ENCODE assay signal across 9 cellular contexts in genomic region chr4:154506253-154506652, GRCh38. TPM values are rescaled to one million over a fixed set of nuclear protein-coding genes. Genes with fewer than 3 reads are reported as not detected.
DNase-seq lines count a peak whose midpoint lies in the region; ATAC-seq and TF ChIP-seq lines count a peak whose summit lies in the region.
"Had no signal": no experiment of that assay in that cellular context is flagged by ENCODE, and none has a peak within 500 bp of the region (broad histone marks: within the 10 kb centered on the region; RNA-seq: fewer than 3 reads in every experiment).

No MANE protein-coding gene starts in this region.

- H3K4me3 ChIP-seq in Caco-2 (ENCODE audit: low read depth, low read length) (no peak overlapping the region), thoracic aorta (no peak overlapping the region)
- H3K4me3 ChIP-seq: upper lobe of left lung had no signal

- H3K27ac ChIP-seq in foreskin keratinocyte (peak overlapping the region; percentile 56), thoracic aorta (no peak overlapping the region)
- H3K27ac ChIP-seq: upper lobe of left lung had no signal

- ATAC-seq in foreskin keratinocyte = no peak
- ATAC-seq in thoracic aorta (ENCODE audit: insufficient number of reproducible peaks, low FRiP score, low read depth) = no peak
- no peak for ATAC-seq in HG03196 (IDR thresholded peaks at IDR 0.05; ENCODE audit: unreplicated experiment)

- intact Hi-C loops in Caco-2 (cut with micrococcal nuclease; ENCODE audit: unreplicated experiment) = loop anchor here (1.0 to 10.0 kb wide), 5 partner anchors 13 to 731 kb away; no protein-coding TSS in a partner anchor

- no peak overlapping the region for H3K4me3 Mint-ChIP-seq in Caco-2 (ENCODE audit: unreplicated experiment)

- no peaks in the 10 kb centered on the region for H3K27me3 ChIP-seq in Caco-2 (replicated peaks; ENCODE audit: control insufficient read depth, insufficient read depth, low read length)
- H3K27me3 ChIP-seq in foreskin keratinocyte = peaks cover 17% of the 10 kb centered on the region
- H3K27me3 ChIP-seq in thoracic aorta (replicated peaks; ENCODE audit: insufficient read depth) = no peaks in the 10 kb centered on the region
- H3K27me3 ChIP-seq: upper lobe of left lung had no signal

- CTCF ChIA-PET in Caco-2 (lab: Charles Lee) = interaction anchor here (0.6 to 2.2 kb wide), 9 partner anchors 10 to 176 kb away, joined by 3 to 10 read pairs (median 6); no protein-coding TSS in a partner anchor

- H3K9me3 ChIP-seq in Caco-2 (no peaks in the 10 kb centered on the region), thoracic aorta (no peaks in the 10 kb centered on the region)
- H3K9me3 ChIP-seq: upper lobe of left lung had no signal

- no peaks in the 10 kb centered on the region for H3K9me3 Mint-ChIP-seq in Caco-2 (ENCODE audit: unreplicated experiment)

- no peak overlapping the region for H3K27ac Mint-ChIP-seq in Caco-2 (ENCODE audit: unreplicated experiment)

- no peaks in the 10 kb centered on the region for H3K4me1 Mint-ChIP-seq in Caco-2 (ENCODE audit: low read depth, unreplicated experiment)

- H3K4me1 ChIP-seq in Caco-2 (0 out of 2 replicates have a peak, but pooled peaks cover 7% of the 10 kb centered on the region), foreskin keratinocyte (peaks cover 22% of the 10 kb centered on the region), thoracic aorta (ENCODE audit: control insufficient read depth in 1 of 2, low read depth in 2 of 2) (no peaks in the 10 kb centered on the region)
- H3K4me1 ChIP-seq: upper lobe of left lung had no signal

- no TSS peak for BruUV-seq in Caco-2 (replicated peaks; lab: Mats Ljungman, UMichigan)

- peaks cover 24% of the 10 kb centered on the region for H3K27me3 Mint-ChIP-seq in Caco-2 (ENCODE audit: insufficient read depth, unreplicated experiment)

- H3K36me3 ChIP-seq in Caco-2 (ENCODE audit: control insufficient read depth, insufficient read depth, low read length) (no peaks in the 10 kb centered on the region), thoracic aorta (no peaks in the 10 kb centered on the region)
- H3K36me3 ChIP-seq: upper lobe of left lung had no signal

- TF ChIP-seq CTCF in Caco-2 (IDR thresholded peaks at IDR 0.05; ENCODE audit: insufficient read depth in 1 of 2, low read depth in 1 of 2, low read length in 1 of 2, severe bottlenecking in 1 of 2, unreplicated experiment in 1 of 2) = peak; percentile 35 to 44
- TF ChIP-seq CTCF in foreskin keratinocyte (conservative IDR thresholded peaks at IDR 0.05) = peak; percentile 69
- TF ChIP-seq CTCF in thoracic aorta (IDR thresholded peaks at IDR 0.05) = peak; percentile 41

- H3K36me3 Mint-ChIP-seq in Caco-2 (ENCODE audit: insufficient read depth, unreplicated experiment) = no peaks in the 10 kb centered on the region

- DNase-seq in Caco-2 (peak in 1 of 2 experiments; percentile 20), H4 (ENCODE audit: low spot score) (peak; percentile 52), RKO (ENCODE audit: low spot score) (peak; percentile 60), foreskin keratinocyte (peak in 1 of 2 donors; percentile 29), thoracic aorta (ENCODE audit: low spot score) (no peak), NCI-H1048 (lab: John Stamatoyannopoulos, UW) (no peak), hepatic stellate cell (ENCODE audit: low spot score) (no peak)
- DNase-seq: upper lobe of left lung had no signal

- POLR2A ChIA-PET in Caco-2 (lab: Charles Lee) = no interaction called here

RNA-seq across cellular contexts. Expression of gene DCHS2, which starts 14.7 kb away (rescaled TPM):
- not detected in 2 replicates for total RNA-seq in Caco-2 (2022)
- total RNA-seq in H4 (2014; rRNA removed; shearing (Covaris generic)) = 0.29 and 0.53 TPM in 2 replicates
- not detected in 2 replicates for total RNA-seq in foreskin keratinocyte
- not detected in 2 replicates for polyA plus RNA-seq in foreskin keratinocyte
- under 1 TPM in 1 of 2 donors, not detected in 1; 0.35 TPM for total RNA-seq in thoracic aorta

RNA-seq across cellular contexts. Expression of gene PLRG1, which starts 43.9 kb away (rescaled TPM):
- total RNA-seq in Caco-2 (2022) (99.4 and 113 TPM in 2 replicates), foreskin keratinocyte (70.9 and 73.3 TPM in 2 replicates), thoracic aorta (10 to 100 TPM; 18.4 to 42.5 TPM)
- total RNA-seq in H4 (2014; rRNA removed; shearing (Covaris generic)) = 103 and 117 TPM in 2 replicates
- polyA plus RNA-seq in foreskin keratinocyte = 45.6 and 52.5 TPM in 2 replicates

RNA-seq across cellular contexts. Expression of gene FGB, which starts 56.6 kb away (rescaled TPM):
- 29.4 and 37.1 TPM in 2 replicates for total RNA-seq in Caco-2 (2022)
- total RNA-seq in H4 (2014; rRNA removed; shearing (Covaris generic)) = 1.2 TPM in 1 of 2 replicates, not detected in the other
- total RNA-seq in foreskin keratinocyte = not detected in 2 replicates
- polyA plus RNA-seq in foreskin keratinocyte = not detected in 2 replicates
- total RNA-seq in thoracic aorta = not detected

Comparison
In these comparisons a context has a peak if more than half of its experiments do, and no peak if none do; other contexts are left out.
1. DNase-seq: peak in H4 (single experiment) and RKO (single experiment); none in thoracic aorta (single experiment), NCI-H1048 (single experiment) and hepatic stellate cell (single experiment).
2. RNA of gene FGB, which starts 56.6 kb away (total RNA-seq): 29.4 to 37.1 TPM in Caco-2; 1.2 TPM in H4, not detected in foreskin keratinocyte and not detected in thoracic aorta; every median in the first group is over 10 times any median in the second.
3. Peak in every context shown above with its lines, with median percentiles within 50 percentile points of each other: CTCF ChIP-seq.